8 cellular contexts compared by ENCODE assay signal in genomic region chr21:46667191-46667734, GRCh38. TPM values are rescaled to one million over a fixed set of nuclear protein-coding genes. Genes with fewer than 3 reads are reported as not detected.
DNase-seq lines count a peak whose midpoint lies in the region; ATAC-seq and TF ChIP-seq lines count a peak whose summit lies in the region.

No MANE protein-coding gene starts in this region.

- peak overlapping the region; percentile 24 for H3K9ac ChIP-seq in Loucy (ENCODE audit: low read depth, low read length, poor library complexity, severe bottlenecking)

- DNase-seq in Daoy (ENCODE audit: low read depth) (peak; percentile 43), amniotic epithelial cell (ENCODE audit: low read depth) (peak; percentile 44), iPS-NIHi11 (ENCODE audit: low spot score) (peak; percentile 60), substantia nigra (lab: John Stamatoyannopoulos, UW) (no peak), HK-2 (ENCODE audit: unreplicated experiment) (no peak)
- peak; percentile 40 for DNase-seq in stimulated activated naive CD8-positive, alpha-beta T cell treated with anti-CD3 and anti-CD28 coated beads, Interleukin-15, Interleukin-2, amounts not matched to agents 100 U/mL and 50 U/mL, for 24 hours

- H3K4me3 ChIP-seq in Loucy (ENCODE audit: low read length, poor library complexity, severe bottlenecking) = peak overlapping the region; percentile 66

- peaks cover 10% of the 10 kb centered on the region for H3K4me1 ChIP-seq in Loucy (ENCODE audit: insufficient read depth, low read length, poor library complexity, severe bottlenecking)

- H4K20me1 ChIP-seq in Loucy (ENCODE audit: insufficient read depth, low read length, poor library complexity, severe bottlenecking) = no peaks in the 10 kb centered on the region

- H3K36me3 ChIP-seq in Loucy (ENCODE audit: insufficient read depth, low read length) = no peaks in the 10 kb centered on the region

- no peaks in the 10 kb centered on the region for H3F3A ChIP-seq in Loucy (ENCODE audit: low read depth)

- peak; percentile 54 for ATAC-seq in stimulated activated naive CD8-positive, alpha-beta T cell treated with anti-CD3 and anti-CD28 coated beads, Interleukin-15, Interleukin-2, amounts not matched to agents 100 U/mL and 50 U/mL, for 24 hours
- ATAC-seq in GM18907 (IDR thresholded peaks at IDR 0.05; ENCODE audit: unreplicated experiment) = no peak

- no peaks in the 10 kb centered on the region for H3K27me3 ChIP-seq in Loucy (ENCODE audit: insufficient read depth, low read length, poor library complexity, severe bottlenecking)

- H3K79me2 ChIP-seq in Loucy (ENCODE audit: insufficient read depth, low read length) = no peaks in the 10 kb centered on the region

- no peak overlapping the region for H3K27ac ChIP-seq in substantia nigra (ENCODE audit: low read depth, low read length, poor library complexity, severe bottlenecking)

- peak overlapping the region; percentile 51 for H2AFZ ChIP-seq in Loucy (ENCODE audit: low read length)

- H3K4me2 ChIP-seq in Loucy (ENCODE audit: low read depth, low read length, poor library complexity, severe bottlenecking) = peak overlapping the region; percentile 45

- no peaks in the 10 kb centered on the region for H3K9me2 ChIP-seq in Loucy (replicated peaks; ENCODE audit: low read depth, low read length)

- TF ChIP-seq CTCF in Loucy (conservative IDR thresholded peaks at IDR 0.05; ENCODE audit: low read length) = no peak

- no peaks in the 10 kb centered on the region for H3K9me3 ChIP-seq in Loucy (ENCODE audit: insufficient read depth, low read depth, low read length)

RNA-seq across cellular contexts. Expression of gene PRMT2, which starts 31.8 kb away (rescaled TPM):
- total RNA-seq in Daoy (2014; rRNA removed; shearing (Covaris generic)) = 73.0 and 104 TPM in 2 replicates

Comparison
In these comparisons a context has a peak if more than half of its experiments do, and no peak if none do; other contexts are left out.
1. DNase-seq: peak in Daoy (single experiment), amniotic epithelial cell (single experiment), iPS-NIHi11 (single experiment) and stimulated activated naive CD8-positive, alpha-beta T cell treated with anti-CD3 and anti-CD28 coated beads, Interleukin-15, Interleukin-2, amounts not matched to agents 100 U/mL and 50 U/mL, for 24 hours (single experiment); none in substantia nigra (0 of 49) and HK-2 (single experiment).